Comparison of ENCODE assay signal across 1 cellular context in the genomic region with DNA sequence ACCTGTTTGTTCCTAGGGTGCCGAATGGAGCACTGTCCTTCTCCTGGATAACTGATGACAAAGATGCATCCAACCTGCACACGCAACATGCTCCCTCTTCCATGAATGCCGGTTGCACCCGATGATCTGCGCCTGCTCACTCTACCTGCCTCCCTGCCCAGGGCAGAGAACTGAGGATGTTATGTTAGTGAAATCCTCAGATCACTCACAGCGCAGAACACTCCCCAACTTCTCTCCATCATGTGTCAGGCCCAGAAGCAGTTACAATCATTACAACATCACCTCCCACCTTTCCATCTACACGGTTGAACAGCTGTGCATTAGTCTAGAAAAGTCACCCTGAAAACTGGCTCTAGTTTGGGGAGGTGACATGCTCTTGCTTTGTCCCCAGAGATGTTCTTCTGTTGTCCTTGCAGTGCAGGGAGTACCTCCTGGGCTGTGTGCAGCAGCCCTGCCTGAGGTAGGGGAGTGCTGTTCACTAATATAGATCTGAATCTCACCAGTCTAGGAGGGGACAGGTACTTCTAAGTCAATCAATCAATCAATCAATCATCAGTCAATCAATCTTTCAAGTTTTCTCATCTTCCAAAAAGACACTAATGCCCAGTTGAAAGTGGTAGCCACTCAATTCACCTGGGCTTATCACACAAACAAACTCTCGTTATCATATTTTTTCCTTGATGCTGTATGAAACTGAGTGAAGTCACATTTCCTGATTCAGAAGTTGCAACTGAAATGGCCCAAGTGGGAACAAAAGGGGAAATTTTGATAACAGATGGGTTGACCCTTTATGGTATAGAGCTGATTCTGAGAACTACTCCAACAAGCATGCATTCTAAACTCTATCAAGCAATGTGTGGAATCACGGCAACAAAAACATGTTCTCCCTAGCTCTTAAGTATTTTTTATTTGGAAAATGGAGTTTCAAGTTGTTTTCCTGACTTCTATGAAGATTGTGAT.
TF ChIP-seq lines count a peak whose summit lies in the region.

No MANE protein-coding gene starts in this region.

TF ChIP-seq in HEK293, 187 proteins besides CTCF, POLR2A, EP300 and RAD21 (continued from another document):
- TF ChIP-seq, protein P1, sequence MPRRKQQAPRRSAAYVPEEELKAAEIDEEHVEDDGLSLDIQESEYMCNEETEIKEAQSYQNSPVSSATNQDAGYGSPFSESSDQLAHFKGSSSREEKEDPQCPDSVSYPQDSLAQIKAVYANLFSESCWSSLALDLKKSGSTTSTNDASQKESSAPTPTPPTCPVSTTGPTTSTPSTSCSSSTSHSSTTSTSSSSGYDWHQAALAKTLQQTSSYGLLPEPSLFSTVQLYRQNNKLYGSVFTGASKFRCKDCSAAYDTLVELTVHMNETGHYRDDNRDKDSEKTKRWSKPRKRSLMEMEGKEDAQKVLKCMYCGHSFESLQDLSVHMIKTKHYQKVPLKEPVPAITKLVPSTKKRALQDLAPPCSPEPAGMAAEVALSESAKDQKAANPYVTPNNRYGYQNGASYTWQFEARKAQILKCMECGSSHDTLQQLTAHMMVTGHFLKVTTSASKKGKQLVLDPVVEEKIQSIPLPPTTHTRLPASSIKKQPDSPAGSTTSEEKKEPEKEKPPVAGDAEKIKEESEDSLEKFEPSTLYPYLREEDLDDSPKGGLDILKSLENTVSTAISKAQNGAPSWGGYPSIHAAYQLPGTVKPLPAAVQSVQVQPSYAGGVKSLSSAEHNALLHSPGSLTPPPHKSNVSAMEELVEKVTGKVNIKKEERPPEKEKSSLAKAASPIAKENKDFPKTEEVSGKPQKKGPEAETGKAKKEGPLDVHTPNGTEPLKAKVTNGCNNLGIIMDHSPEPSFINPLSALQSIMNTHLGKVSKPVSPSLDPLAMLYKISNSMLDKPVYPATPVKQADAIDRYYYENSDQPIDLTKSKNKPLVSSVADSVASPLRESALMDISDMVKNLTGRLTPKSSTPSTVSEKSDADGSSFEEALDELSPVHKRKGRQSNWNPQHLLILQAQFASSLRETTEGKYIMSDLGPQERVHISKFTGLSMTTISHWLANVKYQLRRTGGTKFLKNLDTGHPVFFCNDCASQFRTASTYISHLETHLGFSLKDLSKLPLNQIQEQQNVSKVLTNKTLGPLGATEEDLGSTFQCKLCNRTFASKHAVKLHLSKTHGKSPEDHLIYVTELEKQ (tag by site-specific recombination; IDR thresholded peaks at IDR 0.05; ENCODE audit: borderline replicate concordance): peak; percentile 38; the same call in 1 of the 2 replicates
- TF ChIP-seq, protein P2, sequence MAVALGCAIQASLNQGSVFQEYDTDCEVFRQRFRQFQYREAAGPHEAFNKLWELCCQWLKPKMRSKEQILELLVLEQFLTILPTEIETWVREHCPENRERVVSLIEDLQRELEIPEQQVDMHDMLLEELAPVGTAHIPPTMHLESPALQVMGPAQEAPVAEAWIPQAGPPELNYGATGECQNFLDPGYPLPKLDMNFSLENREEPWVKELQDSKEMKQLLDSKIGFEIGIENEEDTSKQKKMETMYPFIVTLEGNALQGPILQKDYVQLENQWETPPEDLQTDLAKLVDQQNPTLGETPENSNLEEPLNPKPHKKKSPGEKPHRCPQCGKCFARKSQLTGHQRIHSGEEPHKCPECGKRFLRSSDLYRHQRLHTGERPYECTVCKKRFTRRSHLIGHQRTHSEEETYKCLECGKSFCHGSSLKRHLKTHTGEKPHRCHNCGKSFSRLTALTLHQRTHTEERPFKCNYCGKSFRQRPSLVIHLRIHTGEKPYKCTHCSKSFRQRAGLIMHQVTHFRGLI (tag by site-specific recombination; IDR thresholded peaks at IDR 0.05): no peak
